1 cellular context compared by ENCODE assay signal in genomic region chr6:99614430-99615161, GRCh38.
TF ChIP-seq lines count a peak whose summit lies in the region.

No MANE protein-coding gene starts in this region.

TF ChIP-seq in HEK293, 187 proteins besides CTCF, POLR2A, EP300 and RAD21 (continued from another document and continues in another):
- TF ChIP-seq PRDM10 (tag by site-specific recombination; IDR thresholded peaks at IDR 0.05): peak; percentile 94
- TF ChIP-seq ZNF692 (tag by site-specific recombination; IDR thresholded peaks at IDR 0.05): peak; percentile 18; the same call in 1 of the 2 replicates
- TF ChIP-seq MYNN (tag by site-specific recombination; IDR thresholded peaks at IDR 0.05; ENCODE audit: borderline replicate concordance): no peak
- no peak for TF ChIP-seq ZNF23 (tag by site-specific recombination; IDR thresholded peaks at IDR 0.05; ENCODE audit: borderline replicate concordance)
- peak; percentile 72; the same call in 1 of the 2 replicates for TF ChIP-seq ZNF777 (tag by site-specific recombination; IDR thresholded peaks at IDR 0.05; ENCODE audit: borderline replicate concordance)
- TF ChIP-seq IKZF3 (tag by site-specific recombination; IDR thresholded peaks at IDR 0.05): peak; percentile 74
- no peak for TF ChIP-seq ZNF654 (tag by site-specific recombination; IDR thresholded peaks at IDR 0.05; ENCODE audit: low read depth)
- no peak for TF ChIP-seq ZSCAN16 (tag by site-specific recombination; IDR thresholded peaks at IDR 0.05)
- peak; percentile 81 for TF ChIP-seq ZIC2 (tag by site-specific recombination; IDR thresholded peaks at IDR 0.05)
- TF ChIP-seq ZNF488 (tag by site-specific recombination; IDR thresholded peaks at IDR 0.05): no peak
- TF ChIP-seq SP2 (tag by site-specific recombination; IDR thresholded peaks at IDR 0.05): peak; percentile 48
- TF ChIP-seq YY1 (tag by site-specific recombination; IDR thresholded peaks at IDR 0.05): no peak
- no peak for TF ChIP-seq PRDM1 (tag by site-specific recombination; IDR thresholded peaks at IDR 0.05)
- no peak for TF ChIP-seq ZNF175 (tag by site-specific recombination; IDR thresholded peaks at IDR 0.05)
- peak; percentile 3; the same call in 1 of the 2 replicates for TF ChIP-seq ZNF24 (tag by site-specific recombination; IDR thresholded peaks at IDR 0.05)
- TF ChIP-seq REPIN1 (tag by site-specific recombination; IDR thresholded peaks at IDR 0.05; ENCODE audit: low read depth): no peak
- 0 out of 2 replicates have a peak, but pooled peaks have one; percentile 16 for TF ChIP-seq ZBTB21 (tag by site-specific recombination; IDR thresholded peaks at IDR 0.05)
- no peak for TF ChIP-seq ZNF473 (tag by site-specific recombination; IDR thresholded peaks at IDR 0.05)
- no peak for TF ChIP-seq KLF7 (tag by site-specific recombination; IDR thresholded peaks at IDR 0.05; ENCODE audit: borderline replicate concordance)
- 0 out of 2 replicates have a peak, but pooled peaks have one; percentile 35 for TF ChIP-seq ZNF610 (tag by site-specific recombination; IDR thresholded peaks at IDR 0.05; ENCODE audit: borderline replicate concordance)
- peak; percentile 20; the same call in 1 of the 2 replicates for TF ChIP-seq ZNF449 (tag by site-specific recombination; IDR thresholded peaks at IDR 0.05)
- TF ChIP-seq ZBTB26 (tag by site-specific recombination; optimal IDR thresholded peaks at IDR 0.05): peak; percentile 74
- TF ChIP-seq ZFP37 (tag by site-specific recombination; IDR thresholded peaks at IDR 0.05): peak; percentile 67; the same call in 1 of the 2 replicates
- TF ChIP-seq GFI1B (tag by site-specific recombination; IDR thresholded peaks at IDR 0.05): peak; percentile 32; the same call in 1 of the 2 replicates
- no peak for TF ChIP-seq ZNF555 (tag by site-specific recombination; conservative IDR thresholded peaks at IDR 0.05)
- TF ChIP-seq ZNF157 (tag by site-specific recombination; IDR thresholded peaks at IDR 0.05): no peak
- no peak for TF ChIP-seq ZFP41 (tag by site-specific recombination; IDR thresholded peaks at IDR 0.05; ENCODE audit: borderline replicate concordance)
- peak; percentile 17; the same call in 1 of the 2 replicates for TF ChIP-seq ZSCAN30 (tag by site-specific recombination; IDR thresholded peaks at IDR 0.05)
- 0 out of 2 replicates have a peak, but pooled peaks have one; percentile 4 for TF ChIP-seq ZNF623 (tag by site-specific recombination; IDR thresholded peaks at IDR 0.05)
- TF ChIP-seq INSM2 (tag by site-specific recombination; IDR thresholded peaks at IDR 0.05): 0 out of 2 replicates have a peak, but pooled peaks have one; percentile 12
- 0 out of 2 replicates have a peak, but pooled peaks have one; percentile 15 for TF ChIP-seq KLF10 (tag by site-specific recombination; IDR thresholded peaks at IDR 0.05)
- TF ChIP-seq ZNF629 (tag by site-specific recombination; IDR thresholded peaks at IDR 0.05): peak; percentile 73
- TF ChIP-seq ZFP3 (tag by site-specific recombination; IDR thresholded peaks at IDR 0.05; ENCODE audit: low read depth): no peak
- peak; percentile 71 for TF ChIP-seq ZBTB17 (tag by site-specific recombination; IDR thresholded peaks at IDR 0.05)
- no peak for TF ChIP-seq ZNF585B (tag by site-specific recombination; IDR thresholded peaks at IDR 0.05)
- no peak for TF ChIP-seq ZNF704 (tag by site-specific recombination; IDR thresholded peaks at IDR 0.05)
- TF ChIP-seq GLIS1 (tag by site-specific recombination; IDR thresholded peaks at IDR 0.05): peak; percentile 84
- no peak for TF ChIP-seq ZNF560 (tag by site-specific recombination; IDR thresholded peaks at IDR 0.05; ENCODE audit: borderline replicate concordance)
- TF ChIP-seq ZNF140 (tag by site-specific recombination; IDR thresholded peaks at IDR 0.05): no peak
- no peak for TF ChIP-seq ZNF2 (tag by site-specific recombination; IDR thresholded peaks at IDR 0.05)
- TF ChIP-seq PATZ1 (tag by site-specific recombination; IDR thresholded peaks at IDR 0.05): peak; percentile 74
- peak; percentile 44 for TF ChIP-seq KLF8 (tag by site-specific recombination; IDR thresholded peaks at IDR 0.05)
- TF ChIP-seq ZNF248 (tag by site-specific recombination; IDR thresholded peaks at IDR 0.05): no peak
- no peak for TF ChIP-seq ZNF513 (tag by site-specific recombination; IDR thresholded peaks at IDR 0.05)
- TF ChIP-seq ZNF292 (tag by site-specific recombination; IDR thresholded peaks at IDR 0.05; ENCODE audit: borderline replicate concordance, low read depth): no peak
- peak; percentile 33 for TF ChIP-seq KLF16 (tag by site-specific recombination; IDR thresholded peaks at IDR 0.05)
- no peak for TF ChIP-seq BCL6B (tag by site-specific recombination; IDR thresholded peaks at IDR 0.05)
